ENCODE assay signal across 1 cellular context in the genomic region with DNA sequence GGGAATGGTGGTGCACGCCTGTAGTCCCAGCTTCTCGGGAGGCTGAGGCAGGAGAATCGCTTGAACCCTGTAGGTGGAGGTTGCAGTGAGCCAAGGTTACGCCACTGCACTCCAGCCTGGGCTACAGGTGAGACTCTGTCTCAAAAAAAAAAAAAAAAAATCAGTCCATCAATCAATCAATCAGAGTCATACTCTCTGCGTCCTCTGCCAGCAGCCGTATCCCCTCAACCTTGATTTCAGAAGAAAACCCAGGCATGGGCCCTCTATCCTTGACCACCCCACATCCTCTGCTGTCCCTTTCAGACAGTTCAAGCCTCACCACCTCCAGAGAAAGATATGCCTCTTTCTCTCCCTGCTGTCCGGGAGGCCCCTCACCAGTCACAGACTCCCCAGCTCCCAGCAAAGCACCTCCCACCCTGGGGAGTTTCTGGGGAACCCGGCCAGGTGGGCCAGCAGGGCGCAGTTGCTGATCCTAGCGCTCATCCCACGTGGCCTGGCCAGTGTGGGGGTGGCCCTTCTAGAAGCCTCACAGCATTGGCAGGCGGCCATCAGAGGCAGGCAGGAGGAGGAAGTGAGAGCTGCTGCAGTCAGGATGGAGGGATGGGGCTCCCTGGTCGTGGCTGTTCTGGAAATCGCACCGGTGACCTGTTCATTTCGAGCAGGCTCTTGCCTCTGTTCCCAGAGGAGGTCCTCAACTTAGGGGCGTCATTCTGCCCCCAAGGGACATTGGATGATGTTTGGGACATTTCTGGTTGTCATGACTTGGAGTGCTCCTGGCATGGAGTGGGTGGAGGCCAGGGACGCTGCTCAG.
A peak's percentile ranks its signal among the peaks of the same experiment; 100 is the strongest.
TF ChIP-seq lines count a peak whose summit lies in the region.

No MANE protein-coding gene starts in this region.

TF ChIP-seq in GM12878, 131 proteins besides CTCF, POLR2A, EP300 and RAD21 (continues in another document):
- TF ChIP-seq RAD51 (IDR thresholded peaks at IDR 0.05) (peak; percentile 89), SIN3A (IDR thresholded peaks at IDR 0.05; ENCODE audit: low read depth, low read length) (no peak), ZNF274 (IDR thresholded peaks at IDR 0.05; ENCODE audit: insufficient read depth, insufficient read length) (no peak), BCL11A (IDR thresholded peaks at IDR 0.05; ENCODE audit: low read depth, low read length) (peak; percentile 30; the same call in 1 of the 2 replicates), MXI1 (IDR thresholded peaks at IDR 0.05; ENCODE audit: low read depth, low read length) (peak; percentile 78), CREB1 (IDR thresholded peaks at IDR 0.05; ENCODE audit: low read depth) (no peak), NR2C2 (IDR thresholded peaks at IDR 0.05; ENCODE audit: borderline replicate concordance, control insufficient read depth, insufficient read length, low read depth) (no peak), ZNF24 (IDR thresholded peaks at IDR 0.05) (no peak), NFXL1 (IDR thresholded peaks at IDR 0.05; ENCODE audit: borderline replicate concordance) (no peak), STAT3 (IDR thresholded peaks at IDR 0.05; ENCODE audit: low read depth, low read length) (no peak), ZNF622 (IDR thresholded peaks at IDR 0.05) (no peak), SRF (IDR thresholded peaks at IDR 0.05; ENCODE audit: low read depth in 2 of 2, low read length in 2 of 2) (no peak), IRF4 (IDR thresholded peaks at IDR 0.05; ENCODE audit: low read depth, low read length) (peak; percentile 73; the same call in 1 of the 2 replicates), HDAC6 (IDR thresholded peaks at IDR 0.05; ENCODE audit: unreplicated experiment) (no peak), CHD1 (IDR thresholded peaks at IDR 0.05; ENCODE audit: low read depth, low read length) (no peak), ZNF384 (IDR thresholded peaks at IDR 0.05; ENCODE audit: borderline replicate concordance, low read depth, low read length) (no peak), HCFC1 (IDR thresholded peaks at IDR 0.05; ENCODE audit: low read length) (no peak), SP1 (IDR thresholded peaks at IDR 0.05; ENCODE audit: low read depth, low read length) (peak; percentile 24), SMARCA5 (IDR thresholded peaks at IDR 0.05) (no peak), NR2F1 (conservative IDR thresholded peaks at IDR 0.05) (no peak), CEBPB (IDR thresholded peaks at IDR 0.05; ENCODE audit: borderline replicate concordance in 1 of 2, low read depth in 2 of 2, low read length in 2 of 2) (no peak), TCF12 (IDR thresholded peaks at IDR 0.05; ENCODE audit: low read depth, low read length) (peak; percentile 64; the same call in 1 of the 2 replicates), PML (IDR thresholded peaks at IDR 0.05; ENCODE audit: low read length) (no peak), IKZF2 (IDR thresholded peaks at IDR 0.05) (peak; percentile 92 to 95), DPF2 (IDR thresholded peaks at IDR 0.05) (peak; percentile 94), RBBP5 (conservative IDR thresholded peaks at IDR 0.05) (no peak), CREM (IDR thresholded peaks at IDR 0.05; ENCODE audit: low read depth) (no peak), CHD4 (IDR thresholded peaks at IDR 0.05) (no peak), JUND (IDR thresholded peaks at IDR 0.05; ENCODE audit: low read depth, low read length) (no peak), BRCA1 (IDR thresholded peaks at IDR 0.05; ENCODE audit: low read depth, low read length) (no peak), KDM1A (IDR thresholded peaks at IDR 0.05; ENCODE audit: borderline replicate concordance) (no peak), EGR1 (IDR thresholded peaks at IDR 0.05; ENCODE audit: borderline replicate concordance in 1 of 2, low read depth in 2 of 2, low read length in 2 of 2) (peak in 1 of 2 experiments; percentile 81; a peak in 2 of 3 replicates), IKZF1 (conservative IDR thresholded peaks at IDR 0.05) (peak; percentile 98), GABPA (IDR thresholded peaks at IDR 0.05; ENCODE audit: low read depth) (no peak), TCF3 (IDR thresholded peaks at IDR 0.05; ENCODE audit: borderline replicate concordance, insufficient read depth, low read depth, low read length) (peak; percentile 50), ASH2L (IDR thresholded peaks at IDR 0.05; ENCODE audit: borderline replicate concordance, low read depth) (no peak), GATAD2B (conservative IDR thresholded peaks at IDR 0.05; ENCODE audit: low read depth) (peak; percentile 87), MTA2 (IDR thresholded peaks at IDR 0.05; ENCODE audit: low read depth) (peak; percentile 45; the same call in 1 of the 2 replicates), YY1 (IDR thresholded peaks at IDR 0.05; ENCODE audit: low read depth, low read length) (peak; percentile 85)
- TF ChIP-seq, protein P1, sequence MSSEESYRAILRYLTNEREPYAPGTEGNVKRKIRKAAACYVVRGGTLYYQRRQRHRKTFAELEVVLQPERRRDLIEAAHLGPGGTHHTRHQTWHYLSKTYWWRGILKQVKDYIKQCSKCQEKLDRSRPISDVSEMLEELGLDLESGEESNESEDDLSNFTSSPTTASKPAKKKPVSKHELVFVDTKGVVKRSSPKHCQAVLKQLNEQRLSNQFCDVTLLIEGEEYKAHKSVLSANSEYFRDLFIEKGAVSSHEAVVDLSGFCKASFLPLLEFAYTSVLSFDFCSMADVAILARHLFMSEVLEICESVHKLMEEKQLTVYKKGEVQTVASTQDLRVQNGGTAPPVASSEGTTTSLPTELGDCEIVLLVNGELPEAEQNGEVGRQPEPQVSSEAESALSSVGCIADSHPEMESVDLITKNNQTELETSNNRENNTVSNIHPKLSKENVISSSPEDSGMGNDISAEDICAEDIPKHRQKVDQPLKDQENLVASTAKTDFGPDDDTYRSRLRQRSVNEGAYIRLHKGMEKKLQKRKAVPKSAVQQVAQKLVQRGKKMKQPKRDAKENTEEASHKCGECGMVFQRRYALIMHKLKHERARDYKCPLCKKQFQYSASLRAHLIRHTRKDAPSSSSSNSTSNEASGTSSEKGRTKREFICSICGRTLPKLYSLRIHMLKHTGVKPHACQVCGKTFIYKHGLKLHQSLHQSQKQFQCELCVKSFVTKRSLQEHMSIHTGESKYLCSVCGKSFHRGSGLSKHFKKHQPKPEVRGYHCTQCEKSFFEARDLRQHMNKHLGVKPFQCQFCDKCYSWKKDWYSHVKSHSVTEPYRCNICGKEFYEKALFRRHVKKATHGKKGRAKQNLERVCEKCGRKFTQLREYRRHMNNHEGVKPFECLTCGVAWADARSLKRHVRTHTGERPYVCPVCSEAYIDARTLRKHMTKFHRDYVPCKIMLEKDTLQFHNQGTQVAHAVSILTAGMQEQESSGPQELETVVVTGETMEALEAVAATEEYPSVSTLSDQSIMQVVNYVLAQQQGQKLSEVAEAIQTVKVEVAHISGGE (CRISPR knock-in tag; IDR thresholded peaks at IDR 0.05), result no peak
- TF ChIP-seq, protein P2, sequence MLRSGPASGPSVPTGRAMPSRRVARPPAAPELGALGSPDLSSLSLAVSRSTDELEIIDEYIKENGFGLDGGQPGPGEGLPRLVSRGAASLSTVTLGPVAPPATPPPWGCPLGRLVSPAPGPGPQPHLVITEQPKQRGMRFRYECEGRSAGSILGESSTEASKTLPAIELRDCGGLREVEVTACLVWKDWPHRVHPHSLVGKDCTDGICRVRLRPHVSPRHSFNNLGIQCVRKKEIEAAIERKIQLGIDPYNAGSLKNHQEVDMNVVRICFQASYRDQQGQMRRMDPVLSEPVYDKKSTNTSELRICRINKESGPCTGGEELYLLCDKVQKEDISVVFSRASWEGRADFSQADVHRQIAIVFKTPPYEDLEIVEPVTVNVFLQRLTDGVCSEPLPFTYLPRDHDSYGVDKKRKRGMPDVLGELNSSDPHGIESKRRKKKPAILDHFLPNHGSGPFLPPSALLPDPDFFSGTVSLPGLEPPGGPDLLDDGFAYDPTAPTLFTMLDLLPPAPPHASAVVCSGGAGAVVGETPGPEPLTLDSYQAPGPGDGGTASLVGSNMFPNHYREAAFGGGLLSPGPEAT (IDR thresholded peaks at IDR 0.05; ENCODE audit: low read depth), result peak; percentile 91
- TF ChIP-seq, protein P3, sequence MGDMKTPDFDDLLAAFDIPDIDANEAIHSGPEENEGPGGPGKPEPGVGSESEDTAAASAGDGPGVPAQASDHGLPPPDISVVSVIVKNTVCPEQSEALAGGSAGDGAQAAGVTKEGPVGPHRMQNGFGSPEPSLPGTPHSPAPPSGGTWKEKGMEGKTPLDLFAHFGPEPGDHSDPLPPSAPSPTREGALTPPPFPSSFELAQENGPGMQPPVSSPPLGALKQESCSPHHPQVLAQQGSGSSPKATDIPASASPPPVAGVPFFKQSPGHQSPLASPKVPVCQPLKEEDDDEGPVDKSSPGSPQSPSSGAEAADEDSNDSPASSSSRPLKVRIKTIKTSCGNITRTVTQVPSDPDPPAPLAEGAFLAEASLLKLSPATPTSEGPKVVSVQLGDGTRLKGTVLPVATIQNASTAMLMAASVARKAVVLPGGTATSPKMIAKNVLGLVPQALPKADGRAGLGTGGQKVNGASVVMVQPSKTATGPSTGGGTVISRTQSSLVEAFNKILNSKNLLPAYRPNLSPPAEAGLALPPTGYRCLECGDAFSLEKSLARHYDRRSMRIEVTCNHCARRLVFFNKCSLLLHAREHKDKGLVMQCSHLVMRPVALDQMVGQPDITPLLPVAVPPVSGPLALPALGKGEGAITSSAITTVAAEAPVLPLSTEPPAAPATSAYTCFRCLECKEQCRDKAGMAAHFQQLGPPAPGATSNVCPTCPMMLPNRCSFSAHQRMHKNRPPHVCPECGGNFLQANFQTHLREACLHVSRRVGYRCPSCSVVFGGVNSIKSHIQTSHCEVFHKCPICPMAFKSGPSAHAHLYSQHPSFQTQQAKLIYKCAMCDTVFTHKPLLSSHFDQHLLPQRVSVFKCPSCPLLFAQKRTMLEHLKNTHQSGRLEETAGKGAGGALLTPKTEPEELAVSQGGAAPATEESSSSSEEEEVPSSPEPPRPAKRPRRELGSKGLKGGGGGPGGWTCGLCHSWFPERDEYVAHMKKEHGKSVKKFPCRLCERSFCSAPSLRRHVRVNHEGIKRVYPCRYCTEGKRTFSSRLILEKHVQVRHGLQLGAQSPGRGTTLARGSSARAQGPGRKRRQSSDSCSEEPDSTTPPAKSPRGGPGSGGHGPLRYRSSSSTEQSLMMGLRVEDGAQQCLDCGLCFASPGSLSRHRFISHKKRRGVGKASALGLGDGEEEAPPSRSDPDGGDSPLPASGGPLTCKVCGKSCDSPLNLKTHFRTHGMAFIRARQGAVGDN (IDR thresholded peaks at IDR 0.05), result peak; percentile 50; the same call in 1 of the 2 replicates
- TF ChIP-seq, protein P4, sequence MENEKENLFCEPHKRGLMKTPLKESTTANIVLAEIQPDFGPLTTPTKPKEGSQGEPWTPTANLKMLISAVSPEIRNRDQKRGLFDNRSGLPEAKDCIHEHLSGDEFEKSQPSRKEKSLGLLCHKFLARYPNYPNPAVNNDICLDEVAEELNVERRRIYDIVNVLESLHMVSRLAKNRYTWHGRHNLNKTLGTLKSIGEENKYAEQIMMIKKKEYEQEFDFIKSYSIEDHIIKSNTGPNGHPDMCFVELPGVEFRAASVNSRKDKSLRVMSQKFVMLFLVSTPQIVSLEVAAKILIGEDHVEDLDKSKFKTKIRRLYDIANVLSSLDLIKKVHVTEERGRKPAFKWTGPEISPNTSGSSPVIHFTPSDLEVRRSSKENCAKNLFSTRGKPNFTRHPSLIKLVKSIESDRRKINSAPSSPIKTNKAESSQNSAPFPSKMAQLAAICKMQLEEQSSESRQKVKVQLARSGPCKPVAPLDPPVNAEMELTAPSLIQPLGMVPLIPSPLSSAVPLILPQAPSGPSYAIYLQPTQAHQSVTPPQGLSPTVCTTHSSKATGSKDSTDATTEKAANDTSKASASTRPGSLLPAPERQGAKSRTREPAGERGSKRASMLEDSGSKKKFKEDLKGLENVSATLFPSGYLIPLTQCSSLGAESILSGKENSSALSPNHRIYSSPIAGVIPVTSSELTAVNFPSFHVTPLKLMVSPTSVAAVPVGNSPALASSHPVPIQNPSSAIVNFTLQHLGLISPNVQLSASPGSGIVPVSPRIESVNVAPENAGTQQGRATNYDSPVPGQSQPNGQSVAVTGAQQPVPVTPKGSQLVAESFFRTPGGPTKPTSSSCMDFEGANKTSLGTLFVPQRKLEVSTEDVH (IDR thresholded peaks at IDR 0.05; ENCODE audit: low read depth, partially characterized antibody), result no peak
- TF ChIP-seq, protein P5, sequence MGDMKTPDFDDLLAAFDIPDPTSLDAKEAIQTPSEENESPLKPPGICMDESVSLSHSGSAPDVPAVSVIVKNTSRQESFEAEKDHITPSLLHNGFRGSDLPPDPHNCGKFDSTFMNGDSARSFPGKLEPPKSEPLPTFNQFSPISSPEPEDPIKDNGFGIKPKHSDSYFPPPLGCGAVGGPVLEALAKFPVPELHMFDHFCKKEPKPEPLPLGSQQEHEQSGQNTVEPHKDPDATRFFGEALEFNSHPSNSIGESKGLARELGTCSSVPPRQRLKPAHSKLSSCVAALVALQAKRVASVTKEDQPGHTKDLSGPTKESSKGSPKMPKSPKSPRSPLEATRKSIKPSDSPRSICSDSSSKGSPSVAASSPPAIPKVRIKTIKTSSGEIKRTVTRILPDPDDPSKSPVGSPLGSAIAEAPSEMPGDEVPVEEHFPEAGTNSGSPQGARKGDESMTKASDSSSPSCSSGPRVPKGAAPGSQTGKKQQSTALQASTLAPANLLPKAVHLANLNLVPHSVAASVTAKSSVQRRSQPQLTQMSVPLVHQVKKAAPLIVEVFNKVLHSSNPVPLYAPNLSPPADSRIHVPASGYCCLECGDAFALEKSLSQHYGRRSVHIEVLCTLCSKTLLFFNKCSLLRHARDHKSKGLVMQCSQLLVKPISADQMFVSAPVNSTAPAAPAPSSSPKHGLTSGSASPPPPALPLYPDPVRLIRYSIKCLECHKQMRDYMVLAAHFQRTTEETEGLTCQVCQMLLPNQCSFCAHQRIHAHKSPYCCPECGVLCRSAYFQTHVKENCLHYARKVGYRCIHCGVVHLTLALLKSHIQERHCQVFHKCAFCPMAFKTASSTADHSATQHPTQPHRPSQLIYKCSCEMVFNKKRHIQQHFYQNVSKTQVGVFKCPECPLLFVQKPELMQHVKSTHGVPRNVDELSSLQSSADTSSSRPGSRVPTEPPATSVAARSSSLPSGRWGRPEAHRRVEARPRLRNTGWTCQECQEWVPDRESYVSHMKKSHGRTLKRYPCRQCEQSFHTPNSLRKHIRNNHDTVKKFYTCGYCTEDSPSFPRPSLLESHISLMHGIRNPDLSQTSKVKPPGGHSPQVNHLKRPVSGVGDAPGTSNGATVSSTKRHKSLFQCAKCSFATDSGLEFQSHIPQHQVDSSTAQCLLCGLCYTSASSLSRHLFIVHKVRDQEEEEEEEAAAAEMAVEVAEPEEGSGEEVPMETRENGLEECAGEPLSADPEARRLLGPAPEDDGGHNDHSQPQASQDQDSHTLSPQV (IDR thresholded peaks at IDR 0.05), result no peak
- TF ChIP-seq, protein P6, sequence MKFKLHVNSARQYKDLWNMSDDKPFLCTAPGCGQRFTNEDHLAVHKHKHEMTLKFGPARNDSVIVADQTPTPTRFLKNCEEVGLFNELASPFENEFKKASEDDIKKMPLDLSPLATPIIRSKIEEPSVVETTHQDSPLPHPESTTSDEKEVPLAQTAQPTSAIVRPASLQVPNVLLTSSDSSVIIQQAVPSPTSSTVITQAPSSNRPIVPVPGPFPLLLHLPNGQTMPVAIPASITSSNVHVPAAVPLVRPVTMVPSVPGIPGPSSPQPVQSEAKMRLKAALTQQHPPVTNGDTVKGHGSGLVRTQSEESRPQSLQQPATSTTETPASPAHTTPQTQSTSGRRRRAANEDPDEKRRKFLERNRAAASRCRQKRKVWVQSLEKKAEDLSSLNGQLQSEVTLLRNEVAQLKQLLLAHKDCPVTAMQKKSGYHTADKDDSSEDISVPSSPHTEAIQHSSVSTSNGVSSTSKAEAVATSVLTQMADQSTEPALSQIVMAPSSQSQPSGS (IDR thresholded peaks at IDR 0.05; ENCODE audit: low read length), result no peak
